In genomic region chr7:517848-518629, GRCh38 we compare ENCODE assay signal across 8 cellular contexts. TPM values are rescaled to one million over a fixed set of nuclear protein-coding genes. Genes with fewer than 3 reads are reported as not detected.
DNase-seq lines count a peak whose midpoint lies in the region; ATAC-seq and TF ChIP-seq lines count a peak whose summit lies in the region.

No MANE protein-coding gene starts in this region.

- ATAC-seq in natural killer cell treated with Interleukin-12 subunit alpha and Interleukin-12 subunit beta and Interleukin-15 and Interleukin-18, amount 100 ng/mL, for 72 hours, result no peak
- ATAC-seq in GM18907 (IDR thresholded peaks at IDR 0.05; ENCODE audit: unreplicated experiment), result no peak
- ATAC-seq in HG03108 (IDR thresholded peaks at IDR 0.05; ENCODE audit: unreplicated experiment), result no peak
- no peak for ATAC-seq in GM21526 (IDR thresholded peaks at IDR 0.05; ENCODE audit: low FRiP score, unreplicated experiment)

- H3K23ac ChIP-seq in H9 (ENCODE audit: insufficient read length, low read depth, low read length), result no peak overlapping the region

- H3K36me3 Mint-ChIP-seq in H9 (ENCODE audit: insufficient read depth in 1 of 3, low read depth in 3 of 3), result peaks cover 0 to 6% (median 0%) of the 10 kb centered on the region in 3 experiments; a peak in 4 of 7 replicates
- peaks cover 7% of the 10 kb centered on the region for H3K36me3 Mint-ChIP-seq in activated T-cell treated with anti-CD3 and anti-CD28 coated beads, Interleukin-2, amount 50 U/mL, for 24 hours (ENCODE audit: low read depth)
- no peaks in the 10 kb centered on the region for H3K36me3 Mint-ChIP-seq in natural killer cell treated with Interleukin-12 subunit alpha and Interleukin-12 subunit beta and Interleukin-15 and Interleukin-18, amount 100 ng/mL, for 72 hours

- peaks cover 36% of the 10 kb centered on the region for H3K23me2 ChIP-seq in H9 (ENCODE audit: insufficient read length, low read depth, low read length, poor library complexity, severe bottlenecking)

- H3T11ph ChIP-seq in H9 (ENCODE audit: low read length), result no peak overlapping the region

- no peak overlapping the region for H2AFZ ChIP-seq in H9 (ENCODE audit: low read length)

- WGBS in H9 (ENCODE audit: extremely low coverage, insufficient read length, low lambda C conversion rate), result no CpG with 5 or more reads among the region's 67 CpGs

- H3K79me2 ChIP-seq in H9 (ENCODE audit: insufficient read depth, low read length), result peaks cover 6% of the 10 kb centered on the region; the same call in 1 of the 2 replicates

- no peak overlapping the region for H3K18ac ChIP-seq in H9 (ENCODE audit: insufficient read length, low read depth, low read length)

- no peak overlapping the region for H3K27ac ChIP-seq in A673 (ENCODE audit: low read depth, low read length, poor library complexity, severe bottlenecking)
- no peak overlapping the region for H3K27ac ChIP-seq in H9 (ENCODE audit: insufficient read length, low read depth, low read length)

- H3K4me3 Mint-ChIP-seq in H9, result peak overlapping the region; percentile 75 to 96
- peak overlapping the region; percentile 81 for H3K4me3 Mint-ChIP-seq in activated T-cell treated with anti-CD3 and anti-CD28 coated beads, Interleukin-2, amount 50 U/mL, for 24 hours
- H3K4me3 Mint-ChIP-seq in natural killer cell treated with Interleukin-12 subunit alpha and Interleukin-12 subunit beta and Interleukin-15 and Interleukin-18, amount 100 ng/mL, for 72 hours, result peak overlapping the region; percentile 80

- H3K4me2 ChIP-seq in H9 (ENCODE audit: insufficient read depth, insufficient read length, low read length), result peak overlapping the region; percentile 48

- H3K4me1 Mint-ChIP-seq in H9, result peaks cover 33 to 39% of the 10 kb centered on the region in 2 experiments
- peaks cover 39% of the 10 kb centered on the region for H3K4me1 Mint-ChIP-seq in activated T-cell treated with anti-CD3 and anti-CD28 coated beads, Interleukin-2, amount 50 U/mL, for 24 hours (ENCODE audit: low read depth)
- peaks cover 8 to 9% of the 10 kb centered on the region in 2 donors for H3K4me1 Mint-ChIP-seq in natural killer cell treated with Interleukin-12 subunit alpha and Interleukin-12 subunit beta and Interleukin-15 and Interleukin-18, amount 100 ng/mL, for 72 hours (ENCODE audit: low read depth in 2 of 2)

- POLR2A ChIA-PET in A673 (lab: Charles Lee; ENCODE audit: low non-redundant PET), result no interaction called here

- H3K56ac ChIP-seq in H9 (ENCODE audit: insufficient read length, low read depth, low read length), result no peak overlapping the region

- H4K8ac ChIP-seq in H9 (replicated peaks; ENCODE audit: insufficient read length, low read depth, low read length), result no peak overlapping the region

- peak overlapping the region; percentile 56 for H3K4me3 ChIP-seq in A673 (ENCODE audit: low read depth, low read length, poor library complexity, severe bottlenecking)
- peak overlapping the region; percentile 71 for H3K4me3 ChIP-seq in fibroblast of the aortic adventitia (ENCODE audit: low read depth, low read length)

- peak; percentile 39 for DNase-seq in A673 (ENCODE audit: low spot score)
- no peak for DNase-seq in H9
- peak; percentile 47 for DNase-seq in activated T-cell treated with anti-CD3 and anti-CD28 coated beads, Interleukin-2, amount 50 U/mL, for 24 hours
- peak; percentile 71 for DNase-seq in fibroblast of the aortic adventitia (ENCODE audit: low read depth)
- DNase-seq in natural killer cell treated with Interleukin-12 subunit alpha and Interleukin-12 subunit beta and Interleukin-15 and Interleukin-18, amount 100 ng/mL, for 72 hours (ENCODE audit: low spot score), result no peak

- H3K79me1 ChIP-seq in H9 (ENCODE audit: insufficient read depth, low read depth, low read length, poor library complexity, severe bottlenecking), result peaks cover 5% of the 10 kb centered on the region

- H3K14ac ChIP-seq in H9 (ENCODE audit: insufficient read depth, low read length), result no peak overlapping the region

- H2AK5ac ChIP-seq in H9 (ENCODE audit: insufficient read length, low read length), result no peak overlapping the region

- no peak for TF ChIP-seq CTCF in A673 (conservative IDR thresholded peaks at IDR 0.05; ENCODE audit: low read depth, low read length)
- TF ChIP-seq CTCF in H9 (conservative IDR thresholded peaks at IDR 0.05), result no peak
- no peak for TF ChIP-seq CTCF in fibroblast of the aortic adventitia (IDR thresholded peaks at IDR 0.05; ENCODE audit: insufficient read depth, low read length)

- no peak overlapping the region for H2BK5ac ChIP-seq in H9 (ENCODE audit: insufficient read length, low read length)

- CTCF ChIA-PET in A673 (lab: Charles Lee), result no interaction called here

- intact Hi-C loops in A673 (cut with micrococcal nuclease; ENCODE audit: unreplicated experiment), result no loop called here

- no peaks in the 10 kb centered on the region; a peak in 1 of 5 replicates for H3K9me3 Mint-ChIP-seq in H9
- no peaks in the 10 kb centered on the region for H3K9me3 Mint-ChIP-seq in activated T-cell treated with anti-CD3 and anti-CD28 coated beads, Interleukin-2, amount 50 U/mL, for 24 hours
- H3K9me3 Mint-ChIP-seq in natural killer cell treated with Interleukin-12 subunit alpha and Interleukin-12 subunit beta and Interleukin-15 and Interleukin-18, amount 100 ng/mL, for 72 hours, result no peaks in the 10 kb centered on the region

- H3K4me1 ChIP-seq in A673 (ENCODE audit: insufficient read depth, low read length, poor library complexity, severe bottlenecking) (peaks cover 20% of the 10 kb centered on the region), H9 (ENCODE audit: insufficient read depth, low read length) (peaks cover 8% of the 10 kb centered on the region; the same call in 1 of the 2 replicates)

- no peaks in the 10 kb centered on the region for H4K20me1 ChIP-seq in H9 (ENCODE audit: control insufficient read depth, insufficient read depth, insufficient read length)

- no peak overlapping the region for H2BK12ac ChIP-seq in H9 (ENCODE audit: insufficient read length, low read depth, low read length)

- H4K5ac ChIP-seq in H9 (ENCODE audit: insufficient read length, low read depth, low read length), result no peak overlapping the region

- H3K27me3 ChIP-seq in A673 (replicated peaks; ENCODE audit: insufficient read depth, low read depth, low read length, poor library complexity) (peaks cover 55% of the 10 kb centered on the region), H9 (ENCODE audit: insufficient read depth, low read length) (peaks cover 24% of the 10 kb centered on the region; the same call in 1 of the 2 replicates)

- H3K27ac Mint-ChIP-seq in H9, result peak overlapping the region in 1 of 3 experiments; percentile 94; a peak in 1 of 7 replicates
- peak overlapping the region; percentile 76 for H3K27ac Mint-ChIP-seq in activated T-cell treated with anti-CD3 and anti-CD28 coated beads, Interleukin-2, amount 50 U/mL, for 24 hours
- no peak overlapping the region for H3K27ac Mint-ChIP-seq in natural killer cell treated with Interleukin-12 subunit alpha and Interleukin-12 subunit beta and Interleukin-15 and Interleukin-18, amount 100 ng/mL, for 72 hours

- peaks cover 53% of the 10 kb centered on the region for H3K27me3 Mint-ChIP-seq in H9 (ENCODE audit: low read depth)
- H3K27me3 Mint-ChIP-seq in activated T-cell treated with anti-CD3 and anti-CD28 coated beads, Interleukin-2, amount 50 U/mL, for 24 hours, result peaks cover 51% of the 10 kb centered on the region
- H3K27me3 Mint-ChIP-seq in natural killer cell treated with Interleukin-12 subunit alpha and Interleukin-12 subunit beta and Interleukin-15 and Interleukin-18, amount 100 ng/mL, for 72 hours, result peaks cover 0 to 16% of the 10 kb centered on the region in 2 donors

- H3K9ac ChIP-seq in H9 (ENCODE audit: extremely low read depth, insufficient read length, low read length), result no peak overlapping the region

- no peak overlapping the region for H2BK20ac ChIP-seq in H9 (ENCODE audit: low read depth, low read length, poor library complexity, severe bottlenecking)

- no peaks in the 10 kb centered on the region for H3K9me3 ChIP-seq in A673 (ENCODE audit: low read depth, low read length, poor library complexity, severe bottlenecking)
- H3K9me3 ChIP-seq in H9 (ENCODE audit: control insufficient read depth, low read depth, low read length), result no peaks in the 10 kb centered on the region

- no peak overlapping the region for H2BK120ac ChIP-seq in H9 (ENCODE audit: low read depth, low read length, poor library complexity, severe bottlenecking)

- no TSS peak for BruUV-seq in A673 (replicated peaks; lab: Mats Ljungman, UMichigan)

- H3K4ac ChIP-seq in H9 (ENCODE audit: low read depth, low read length), result no peak overlapping the region

- no peak overlapping the region for H2BK15ac ChIP-seq in H9 (ENCODE audit: low read depth, low read length)

- H4K91ac ChIP-seq in H9 (ENCODE audit: insufficient read length, low read depth, low read length), result no peak overlapping the region

- no peaks in the 10 kb centered on the region for H3K36me3 ChIP-seq in A673 (ENCODE audit: insufficient read depth, low read length, poor library complexity, severe bottlenecking)

RNA-seq across cellular contexts. Expression of gene PDGFA, which starts 1.6 kb away (rescaled TPM):
- total RNA-seq in A673 (2021), result 2.1 and 4.3 TPM in 2 replicates
- 34.3 and 35.8 TPM in 2 replicates for total RNA-seq in H9 (2021)
- 4.1 and 20.3 TPM in 2 replicates for total RNA-seq in fibroblast of the aortic adventitia (ENCODE audit: low replicate concordance)
- 1 to 10 TPM; 1.3 to 5.0 TPM for total RNA-seq in natural killer cell treated with Interleukin-12 subunit alpha and Interleukin-12 subunit beta and Interleukin-15 and Interleukin-18, amount 100 ng/mL, for 72 hours

Comparison
In these comparisons a context has a peak if more than half of its experiments do, and no peak if none do; other contexts are left out.
1. DNase-seq: peak in A673 (single experiment), activated T-cell treated with anti-CD3 and anti-CD28 coated beads, Interleukin-2, amount 50 U/mL, for 24 hours (single experiment) and fibroblast of the aortic adventitia (single experiment); none in H9 (single experiment) and natural killer cell treated with Interleukin-12 subunit alpha and Interleukin-12 subunit beta and Interleukin-15 and Interleukin-18, amount 100 ng/mL, for 72 hours (single experiment).
2. Peak in every context shown above with its lines, with median percentiles within 50 percentile points of each other: H3K4me3 Mint-ChIP-seq.